Comparison of ENCODE assay signal across 1 cellular context in the genomic region with DNA sequence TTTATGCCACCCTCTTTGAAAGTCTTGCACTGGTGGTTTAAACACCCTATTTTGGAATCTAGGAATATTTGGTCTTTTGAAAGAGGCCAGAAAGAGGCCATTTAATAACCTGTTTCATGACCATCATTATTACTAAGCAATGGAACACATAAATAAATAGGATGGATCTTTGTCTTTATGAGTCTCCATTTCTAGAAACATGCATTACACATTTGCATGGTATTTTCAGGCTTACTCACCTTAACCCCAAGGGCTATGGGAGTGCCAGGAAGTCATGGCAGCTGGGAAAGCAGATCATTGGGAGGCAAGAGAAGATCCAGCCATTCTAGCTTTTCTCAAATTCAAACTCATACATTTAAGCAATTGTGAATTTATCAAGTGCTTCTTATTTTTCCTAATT.
TF ChIP-seq lines count a peak whose summit lies in the region.

No MANE protein-coding gene starts in this region.

TF ChIP-seq in HepG2, 621 proteins besides CTCF, POLR2A, EP300 and RAD21:
- TF ChIP-seq, protein P1, sequence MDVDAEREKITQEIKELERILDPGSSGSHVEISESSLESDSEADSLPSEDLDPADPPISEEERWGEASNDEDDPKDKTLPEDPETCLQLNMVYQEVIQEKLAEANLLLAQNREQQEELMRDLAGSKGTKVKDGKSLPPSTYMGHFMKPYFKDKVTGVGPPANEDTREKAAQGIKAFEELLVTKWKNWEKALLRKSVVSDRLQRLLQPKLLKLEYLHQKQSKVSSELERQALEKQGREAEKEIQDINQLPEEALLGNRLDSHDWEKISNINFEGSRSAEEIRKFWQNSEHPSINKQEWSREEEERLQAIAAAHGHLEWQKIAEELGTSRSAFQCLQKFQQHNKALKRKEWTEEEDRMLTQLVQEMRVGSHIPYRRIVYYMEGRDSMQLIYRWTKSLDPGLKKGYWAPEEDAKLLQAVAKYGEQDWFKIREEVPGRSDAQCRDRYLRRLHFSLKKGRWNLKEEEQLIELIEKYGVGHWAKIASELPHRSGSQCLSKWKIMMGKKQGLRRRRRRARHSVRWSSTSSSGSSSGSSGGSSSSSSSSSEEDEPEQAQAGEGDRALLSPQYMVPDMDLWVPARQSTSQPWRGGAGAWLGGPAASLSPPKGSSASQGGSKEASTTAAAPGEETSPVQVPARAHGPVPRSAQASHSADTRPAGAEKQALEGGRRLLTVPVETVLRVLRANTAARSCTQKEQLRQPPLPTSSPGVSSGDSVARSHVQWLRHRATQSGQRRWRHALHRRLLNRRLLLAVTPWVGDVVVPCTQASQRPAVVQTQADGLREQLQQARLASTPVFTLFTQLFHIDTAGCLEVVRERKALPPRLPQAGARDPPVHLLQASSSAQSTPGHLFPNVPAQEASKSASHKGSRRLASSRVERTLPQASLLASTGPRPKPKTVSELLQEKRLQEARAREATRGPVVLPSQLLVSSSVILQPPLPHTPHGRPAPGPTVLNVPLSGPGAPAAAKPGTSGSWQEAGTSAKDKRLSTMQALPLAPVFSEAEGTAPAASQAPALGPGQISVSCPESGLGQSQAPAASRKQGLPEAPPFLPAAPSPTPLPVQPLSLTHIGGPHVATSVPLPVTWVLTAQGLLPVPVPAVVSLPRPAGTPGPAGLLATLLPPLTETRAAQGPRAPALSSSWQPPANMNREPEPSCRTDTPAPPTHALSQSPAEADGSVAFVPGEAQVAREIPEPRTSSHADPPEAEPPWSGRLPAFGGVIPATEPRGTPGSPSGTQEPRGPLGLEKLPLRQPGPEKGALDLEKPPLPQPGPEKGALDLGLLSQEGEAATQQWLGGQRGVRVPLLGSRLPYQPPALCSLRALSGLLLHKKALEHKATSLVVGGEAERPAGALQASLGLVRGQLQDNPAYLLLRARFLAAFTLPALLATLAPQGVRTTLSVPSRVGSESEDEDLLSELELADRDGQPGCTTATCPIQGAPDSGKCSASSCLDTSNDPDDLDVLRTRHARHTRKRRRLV (CRISPR knock-in tag; IDR thresholded peaks at IDR 0.05) = no peak
- no peak for TF ChIP-seq KAT7 (CRISPR knock-in tag; IDR thresholded peaks at IDR 0.05; ENCODE audit: borderline replicate concordance)
- TF ChIP-seq ZNF552 (CRISPR knock-in tag; IDR thresholded peaks at IDR 0.05; ENCODE audit: borderline replicate concordance) = no peak
- no peak for TF ChIP-seq NR2C2 (CRISPR knock-in tag; IDR thresholded peaks at IDR 0.05; ENCODE audit: borderline replicate concordance)
- no peak for TF ChIP-seq LCORL (IDR thresholded peaks at IDR 0.05)
- no peak for TF ChIP-seq LCORL (CRISPR knock-in tag; IDR thresholded peaks at IDR 0.05)
- TF ChIP-seq ZNF10 (CRISPR knock-in tag; IDR thresholded peaks at IDR 0.05; ENCODE audit: borderline replicate concordance, low read depth) = no peak
- TF ChIP-seq ZFP82 (CRISPR knock-in tag; IDR thresholded peaks at IDR 0.05; ENCODE audit: borderline replicate concordance) = no peak
- no peak for TF ChIP-seq ZNF3 (CRISPR knock-in tag; IDR thresholded peaks at IDR 0.05)
